24 cellular contexts compared by ENCODE assay signal in genomic region chr5:122315511-122315910, GRCh38. TPM values are rescaled to one million over a fixed set of nuclear protein-coding genes. Genes with fewer than 3 reads are reported as not detected.
"Had no signal": no experiment of that assay in that cellular context is flagged by ENCODE, and none has a peak within 500 bp of the region (broad histone marks: within the 10 kb centered on the region; RNA-seq: fewer than 3 reads in every experiment).

No MANE protein-coding gene starts in this region.

- H3K9me3 ChIP-seq: SJCRH30 had no signal

- DNase-seq: activated CD4-positive, alpha-beta T cell treated with anti-CD3 and anti-CD28 coated beads for 36 hours; activated CD4-positive, alpha-beta T cell treated with anti-CD3 and anti-CD28 coated beads, Interleukin-2, amount 10 ng/mL, durations not matched to agents 7 days and 5 days; activated CD4-positive, alpha-beta T cell treated with anti-CD3 and anti-CD28 coated beads, Interleukin-2, amount 50 U/mL, for 48 hours; activated CD8-positive, alpha-beta memory T cell treated with anti-CD3 and anti-CD28 coated beads, Interleukin-2, amount 50 U/mL, for 48 hours; activated effector memory CD4-positive, alpha-beta T cell treated with Interleukin-2 at 50 U/mL for 16 hours; activated naive CD4-positive, alpha-beta T cell treated with anti-CD3 and anti-CD28 coated beads, Interleukin-2, amount 10 ng/mL, durations not matched to agents 7 days and 5 days; activated naive CD8-positive, alpha-beta T cell treated with anti-CD3 and anti-CD28 coated beads, Interleukin-2, amount 50 U/mL, for 24 hours; activated T-cell treated with anti-CD3 and anti-CD28 coated beads, Interleukin-2, amount 50 U/mL, for 48 hours; anterior cingulate cortex; brain microvascular endothelial cell; central memory CD4-positive, alpha-beta T cell; NCI-H1105; NCI-H1417 treated with DMSO at 0.1 percent for 48 hours; NCI-H524 treated with DMSO at 0.1 percent for 48 hours; NK-92 treated with Interleukin-12 subunit alpha and Interleukin-12 subunit beta, amount 100 ng/mL, for 24 hours; SJCRH30 had no signal

- H3K9me3 Mint-ChIP-seq: activated CD4-positive, alpha-beta T cell treated with anti-CD3 and anti-CD28 coated beads, Interleukin-2, amount 10 ng/mL, durations not matched to agents 7 days and 5 days; activated naive CD4-positive, alpha-beta T cell treated with anti-CD3 and anti-CD28 coated beads, Interleukin-2, amount 10 ng/mL, durations not matched to agents 7 days and 5 days; activated naive CD8-positive, alpha-beta T cell treated with anti-CD3 and anti-CD28 coated beads, Interleukin-2, amount 50 U/mL, for 24 hours; T-helper 1 cell treated with Interleukin-12 subunit alpha and Interleukin-12 subunit beta and Interleukin-4 antibody, amounts not matched to agents 30 μg/mL and 1 μg/mL, for 36 hours; T-helper 2 cell treated with Interferon-gamma antibody and Interleukin-4, amounts not matched to agents 5 μg/mL and 100 μg/mL, for 36 hours had no signal

- H3K4me3 ChIP-seq: K562, SJCRH30, SK-N-MC had no signal

- H3K27me3 ChIP-seq: brain microvascular endothelial cell had no signal

- H3K4me1 ChIP-seq: SJCRH30 had no signal

- H3K27ac ChIP-seq: brain microvascular endothelial cell, SJCRH30, SK-N-MC had no signal

- H3K4me3 Mint-ChIP-seq: activated CD4-positive, alpha-beta T cell treated with anti-CD3 and anti-CD28 coated beads for 36 hours; activated CD4-positive, alpha-beta T cell treated with anti-CD3 and anti-CD28 coated beads, Interleukin-2, amount 10 ng/mL, durations not matched to agents 7 days and 5 days; activated naive CD4-positive, alpha-beta T cell treated with anti-CD3 and anti-CD28 coated beads, Interleukin-2, amount 10 ng/mL, durations not matched to agents 7 days and 5 days; activated naive CD8-positive, alpha-beta T cell; activated naive CD8-positive, alpha-beta T cell treated with anti-CD3 and anti-CD28 coated beads, Interleukin-2, amount 50 U/mL, for 24 hours; T-helper 1 cell treated with Interleukin-12 subunit alpha and Interleukin-12 subunit beta and Interleukin-4 antibody, amounts not matched to agents 30 μg/mL and 1 μg/mL, for 36 hours; T-helper 2 cell treated with Interferon-gamma antibody and Interleukin-4, amounts not matched to agents 5 μg/mL and 100 μg/mL, for 36 hours; WTC11 had no signal

- ATAC-seq: activated CD4-positive, alpha-beta T cell treated with anti-CD3 and anti-CD28 coated beads for 36 hours; activated CD4-positive, CD25-positive, alpha-beta regulatory T cell treated with anti-CD3 and anti-CD28 coated beads, Interleukin-2, amount 50 U/mL, for 24 hours; activated naive CD8-positive, alpha-beta T cell treated with anti-CD3 and anti-CD28 coated beads, Interleukin-2, amount 50 U/mL, for 24 hours; K562; WTC11 had no signal

- H3K27ac Mint-ChIP-seq: activated CD4-positive, alpha-beta T cell treated with anti-CD3 and anti-CD28 coated beads for 36 hours; activated CD4-positive, alpha-beta T cell treated with anti-CD3 and anti-CD28 coated beads, Interleukin-2, amount 10 ng/mL, durations not matched to agents 7 days and 5 days; activated naive CD4-positive, alpha-beta T cell treated with anti-CD3 and anti-CD28 coated beads, Interleukin-2, amount 10 ng/mL, durations not matched to agents 7 days and 5 days; activated naive CD8-positive, alpha-beta T cell; activated naive CD8-positive, alpha-beta T cell treated with anti-CD3 and anti-CD28 coated beads, Interleukin-2, amount 50 U/mL, for 24 hours; T-helper 1 cell treated with Interleukin-12 subunit alpha and Interleukin-12 subunit beta and Interleukin-4 antibody, amounts not matched to agents 30 μg/mL and 1 μg/mL, for 36 hours; T-helper 2 cell treated with Interferon-gamma antibody and Interleukin-4, amounts not matched to agents 5 μg/mL and 100 μg/mL, for 36 hours; WTC11 had no signal

- H3K36me3 ChIP-seq: brain microvascular endothelial cell, SJCRH30 had no signal

- H3K36me3 Mint-ChIP-seq: activated naive CD8-positive, alpha-beta T cell had no signal

RNA-seq across cellular contexts. Expression of gene SNCAIP, which starts 3.5 kb away (rescaled TPM):
- total RNA-seq: activated CD4-positive, alpha-beta T cell treated with anti-CD3 and anti-CD28 coated beads for 36 hours; activated CD4-positive, alpha-beta T cell treated with anti-CD3 and anti-CD28 coated beads, Interleukin-2, amount 10 ng/mL, durations not matched to agents 7 days and 5 days; K562; OCI-LY7 had no signal
